Comparison of ENCODE assay signal across 18 cellular contexts in genomic region chr16:75497558-75497957, GRCh38. TPM values are rescaled to one million over a fixed set of nuclear protein-coding genes. Genes with fewer than 3 reads are reported as not detected.
"Had no signal": no experiment of that assay in that cellular context is flagged by ENCODE, and none has a peak within 500 bp of the region (broad histone marks: within the 10 kb centered on the region; RNA-seq: fewer than 3 reads in every experiment).

No MANE protein-coding gene starts in this region.

- H3K36me3 ChIP-seq: heart right ventricle, suprapubic skin had no signal

- H3K4me3 Mint-ChIP-seq: activated CD8-positive, alpha-beta memory T cell treated with anti-CD3 and anti-CD28 coated beads, Interleukin-2, amount 10 ng/mL, durations not matched to agents 7 days and 5 days; activated naive CD8-positive, alpha-beta T cell; activated T-cell treated with anti-CD3 and anti-CD28 coated beads, Interleukin-2, amount 50 U/mL, for 4 hours; memory B cell; natural killer cell treated with Interleukin-12 subunit alpha and Interleukin-12 subunit beta and Interleukin-15 and Interleukin-18, amount 100 ng/mL, for 72 hours had no signal

- H3K27ac Mint-ChIP-seq: activated CD8-positive, alpha-beta memory T cell treated with anti-CD3 and anti-CD28 coated beads, Interleukin-2, amount 10 ng/mL, durations not matched to agents 7 days and 5 days; activated naive CD8-positive, alpha-beta T cell; memory B cell; natural killer cell treated with Interleukin-12 subunit alpha and Interleukin-12 subunit beta and Interleukin-15 and Interleukin-18, amount 100 ng/mL, for 72 hours had no signal

- DNase-seq: activated CD4-positive, alpha-beta T cell treated with anti-CD3 and anti-CD28 coated beads for 1 hour; activated CD4-positive, alpha-beta T cell treated with anti-CD3 and anti-CD28 coated beads, Interleukin-2, amount 50 U/mL, for 48 hours; activated CD8-positive, alpha-beta memory T cell treated with anti-CD3 and anti-CD28 coated beads, Interleukin-2, amount 10 ng/mL, durations not matched to agents 7 days and 5 days; activated effector memory CD4-positive, alpha-beta T cell treated with anti-CD3 and anti-CD28 coated beads, Interleukin-2, amount 50 U/mL, for 16 hours; activated T-cell treated with anti-CD3 and anti-CD28 coated beads, Interleukin-2, amount 50 U/mL, for 4 hours; effector CD4-positive, alpha-beta T cell; foreskin melanocyte; heart right ventricle; islet precursor cell; stimulated activated CD4-positive, alpha-beta T cell treated with anti-CD3 and anti-CD28 coated beads, Interleukin-2, amount 100 ng/mL, for 48 hours; stimulated activated naive CD4-positive, alpha-beta T cell treated with Interleukin-2 at 50 U/mL for 16 hours had no signal

- H3K9me3 ChIP-seq: heart right ventricle, suprapubic skin had no signal

- H3K9me3 Mint-ChIP-seq: activated T-cell treated with anti-CD3 and anti-CD28 coated beads, Interleukin-2, amount 50 U/mL, for 4 hours; memory B cell; natural killer cell treated with Interleukin-12 subunit alpha and Interleukin-12 subunit beta and Interleukin-15 and Interleukin-18, amount 100 ng/mL, for 72 hours had no signal

- H3K4me3 ChIP-seq: coronary artery, heart right ventricle, suprapubic skin had no signal

- H3K36me3 Mint-ChIP-seq: activated CD8-positive, alpha-beta memory T cell treated with anti-CD3 and anti-CD28 coated beads, Interleukin-2, amount 10 ng/mL, durations not matched to agents 7 days and 5 days; activated naive CD8-positive, alpha-beta T cell; memory B cell; natural killer cell treated with Interleukin-12 subunit alpha and Interleukin-12 subunit beta and Interleukin-15 and Interleukin-18, amount 100 ng/mL, for 72 hours had no signal

- H3K27ac ChIP-seq: suprapubic skin had no signal

- ATAC-seq: activated CD8-positive, alpha-beta memory T cell treated with anti-CD3 and anti-CD28 coated beads, Interleukin-2, amount 10 ng/mL, durations not matched to agents 7 days and 5 days; activated T-cell treated with anti-CD3 and anti-CD28 coated beads, Interleukin-2, amount 50 U/mL, for 4 hours; heart right ventricle; left lobe of liver; natural killer cell treated with Interleukin-12 subunit alpha and Interleukin-12 subunit beta and Interleukin-15 and Interleukin-18, amount 100 ng/mL, for 72 hours had no signal

RNA-seq across cellular contexts. Expression of gene CHST6, which starts 2.3 kb away (rescaled TPM):
- total RNA-seq: activated T-cell treated with anti-CD3 and anti-CD28 coated beads, Interleukin-2, amount 50 U/mL, for 4 hours had no signal

RNA-seq across cellular contexts. Expression of gene CHST5, which starts 38.4 kb away (rescaled TPM):
- total RNA-seq: left lobe of liver, urinary bladder had no signal
